In the genomic region with DNA sequence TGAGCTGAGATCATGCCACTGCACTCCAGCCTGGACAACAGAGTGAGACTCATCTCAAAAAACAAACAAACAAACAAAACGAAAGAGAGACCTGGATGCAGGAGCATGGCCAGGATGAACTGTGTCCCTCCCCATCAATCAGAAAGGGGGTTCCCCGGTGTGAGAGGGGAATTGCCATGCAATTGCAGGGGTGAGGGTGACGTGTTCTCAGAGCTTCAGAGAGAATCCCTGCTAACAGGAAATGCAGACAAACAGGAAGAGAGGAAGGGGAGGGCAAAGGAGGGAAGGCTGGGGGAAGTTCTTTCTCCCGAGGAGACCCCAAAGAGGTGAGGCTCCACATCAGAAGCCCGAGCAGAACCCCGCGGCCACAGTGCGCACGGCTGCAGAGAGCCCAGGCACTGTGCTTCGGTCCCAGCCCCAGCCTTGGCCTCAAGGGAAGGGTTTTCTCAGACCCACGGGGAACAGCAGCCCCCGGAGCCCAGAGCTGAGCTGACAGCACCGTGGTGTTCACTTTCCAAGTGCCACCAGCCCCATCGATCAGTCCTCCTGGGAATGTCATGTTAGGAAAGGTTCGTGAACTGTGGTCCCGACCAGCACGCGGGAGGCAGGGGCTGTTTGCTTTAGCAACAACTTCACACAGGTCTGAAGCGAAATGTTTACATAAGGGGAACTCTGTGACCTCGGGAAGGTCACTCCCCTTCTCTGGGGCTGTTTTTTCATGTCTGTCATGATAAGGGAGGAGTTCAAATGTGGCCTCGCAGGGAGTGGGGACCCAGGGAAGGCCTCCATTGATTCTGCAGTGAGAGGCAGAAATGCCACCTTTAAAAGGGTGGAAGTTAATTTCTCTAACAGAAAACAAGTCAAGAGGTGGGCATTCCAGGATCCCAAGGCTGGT, we compare ENCODE assay signal across 1 cellular context.
A peak's percentile ranks its signal among the peaks of the same experiment; 100 is the strongest.
TF ChIP-seq lines count a peak whose summit lies in the region.

No MANE protein-coding gene starts in this region.

TF ChIP-seq in HepG2, 621 proteins besides CTCF, POLR2A, EP300 and RAD21 (continued from another document and continues in another):
- TF ChIP-seq, protein P1, sequence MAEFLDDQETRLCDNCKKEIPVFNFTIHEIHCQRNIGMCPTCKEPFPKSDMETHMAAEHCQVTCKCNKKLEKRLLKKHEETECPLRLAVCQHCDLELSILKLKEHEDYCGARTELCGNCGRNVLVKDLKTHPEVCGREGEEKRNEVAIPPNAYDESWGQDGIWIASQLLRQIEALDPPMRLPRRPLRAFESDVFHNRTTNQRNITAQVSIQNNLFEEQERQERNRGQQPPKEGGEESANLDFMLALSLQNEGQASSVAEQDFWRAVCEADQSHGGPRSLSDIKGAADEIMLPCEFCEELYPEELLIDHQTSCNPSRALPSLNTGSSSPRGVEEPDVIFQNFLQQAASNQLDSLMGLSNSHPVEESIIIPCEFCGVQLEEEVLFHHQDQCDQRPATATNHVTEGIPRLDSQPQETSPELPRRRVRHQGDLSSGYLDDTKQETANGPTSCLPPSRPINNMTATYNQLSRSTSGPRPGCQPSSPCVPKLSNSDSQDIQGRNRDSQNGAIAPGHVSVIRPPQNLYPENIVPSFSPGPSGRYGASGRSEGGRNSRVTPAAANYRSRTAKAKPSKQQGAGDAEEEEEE (CRISPR knock-in tag; IDR thresholded peaks at IDR 0.05; ENCODE audit: borderline replicate concordance), result no peak
- TF ChIP-seq ZNF589 (CRISPR knock-in tag; conservative IDR thresholded peaks at IDR 0.05) (no peak), NR2F1 (CRISPR knock-in tag; IDR thresholded peaks at IDR 0.05) (peak; percentile 100), CBFB (CRISPR knock-in tag; IDR thresholded peaks at IDR 0.05) (peak; percentile 96), ZNF263 (CRISPR knock-in tag; IDR thresholded peaks at IDR 0.05) (peak; percentile 79), ZFP36 (IDR thresholded peaks at IDR 0.05; ENCODE audit: borderline replicate concordance, low read depth, low read length, partially characterized antibody) (peak; percentile 61), EED (CRISPR knock-in tag; IDR thresholded peaks at IDR 0.05) (0 out of 2 replicates have a peak, but pooled peaks have one; percentile 26), ZNF543 (CRISPR knock-in tag; IDR thresholded peaks at IDR 0.05) (peak; percentile 84), FOXA3 (CRISPR knock-in tag; IDR thresholded peaks at IDR 0.05) (peak; percentile 100), SP140L (CRISPR knock-in tag; IDR thresholded peaks at IDR 0.05; ENCODE audit: borderline replicate concordance) (peak; percentile 71; the same call in 1 of the 2 replicates), ZFP36L1 (CRISPR knock-in tag; IDR thresholded peaks at IDR 0.05) (peak; percentile 72; the same call in 1 of the 2 replicates), TBX3 (IDR thresholded peaks at IDR 0.05; ENCODE audit: borderline replicate concordance) (peak; percentile 99), PHB2 (IDR thresholded peaks at IDR 0.05; ENCODE audit: partially characterized antibody) (no peak), ZNF350 (CRISPR knock-in tag; IDR thresholded peaks at IDR 0.05; ENCODE audit: borderline replicate concordance, low read depth) (peak; percentile 95), ZKSCAN1 (IDR thresholded peaks at IDR 0.05; ENCODE audit: low read length) (no peak), ZC3H4 (CRISPR knock-in tag; IDR thresholded peaks at IDR 0.05; ENCODE audit: borderline replicate concordance) (no peak), BHLHE40 (IDR thresholded peaks at IDR 0.05; ENCODE audit: low read length) (peak; percentile 94), ZBTB20 (CRISPR knock-in tag; IDR thresholded peaks at IDR 0.05; ENCODE audit: borderline replicate concordance, low read depth) (peak; percentile 93; the same call in 1 of the 2 replicates), SRF (IDR thresholded peaks at IDR 0.05; ENCODE audit: low read depth, low read length) (no peak), ZNF124 (CRISPR knock-in tag; IDR thresholded peaks at IDR 0.05) (peak; percentile 95; the same call in 1 of the 2 replicates), FLYWCH1 (CRISPR knock-in tag; IDR thresholded peaks at IDR 0.05) (0 out of 2 replicates have a peak, but pooled peaks have one; percentile 40), TEAD2 (CRISPR knock-in tag; IDR thresholded peaks at IDR 0.05) (0 out of 2 replicates have a peak, but pooled peaks have one; percentile 12), STAT5B (CRISPR knock-in tag; IDR thresholded peaks at IDR 0.05) (peak; percentile 65; the same call in 1 of the 2 replicates), ZNF781 (CRISPR knock-in tag; IDR thresholded peaks at IDR 0.05; ENCODE audit: borderline replicate concordance, not compliant biosample characterization) (peak; percentile 83)
- TF ChIP-seq, protein P2, sequence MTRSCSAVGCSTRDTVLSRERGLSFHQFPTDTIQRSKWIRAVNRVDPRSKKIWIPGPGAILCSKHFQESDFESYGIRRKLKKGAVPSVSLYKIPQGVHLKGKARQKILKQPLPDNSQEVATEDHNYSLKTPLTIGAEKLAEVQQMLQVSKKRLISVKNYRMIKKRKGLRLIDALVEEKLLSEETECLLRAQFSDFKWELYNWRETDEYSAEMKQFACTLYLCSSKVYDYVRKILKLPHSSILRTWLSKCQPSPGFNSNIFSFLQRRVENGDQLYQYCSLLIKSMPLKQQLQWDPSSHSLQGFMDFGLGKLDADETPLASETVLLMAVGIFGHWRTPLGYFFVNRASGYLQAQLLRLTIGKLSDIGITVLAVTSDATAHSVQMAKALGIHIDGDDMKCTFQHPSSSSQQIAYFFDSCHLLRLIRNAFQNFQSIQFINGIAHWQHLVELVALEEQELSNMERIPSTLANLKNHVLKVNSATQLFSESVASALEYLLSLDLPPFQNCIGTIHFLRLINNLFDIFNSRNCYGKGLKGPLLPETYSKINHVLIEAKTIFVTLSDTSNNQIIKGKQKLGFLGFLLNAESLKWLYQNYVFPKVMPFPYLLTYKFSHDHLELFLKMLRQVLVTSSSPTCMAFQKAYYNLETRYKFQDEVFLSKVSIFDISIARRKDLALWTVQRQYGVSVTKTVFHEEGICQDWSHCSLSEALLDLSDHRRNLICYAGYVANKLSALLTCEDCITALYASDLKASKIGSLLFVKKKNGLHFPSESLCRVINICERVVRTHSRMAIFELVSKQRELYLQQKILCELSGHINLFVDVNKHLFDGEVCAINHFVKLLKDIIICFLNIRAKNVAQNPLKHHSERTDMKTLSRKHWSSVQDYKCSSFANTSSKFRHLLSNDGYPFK (CRISPR knock-in tag; IDR thresholded peaks at IDR 0.05; ENCODE audit: borderline replicate concordance), result peak; percentile 41; the same call in 1 of the 2 replicates
- TF ChIP-seq, protein P3, sequence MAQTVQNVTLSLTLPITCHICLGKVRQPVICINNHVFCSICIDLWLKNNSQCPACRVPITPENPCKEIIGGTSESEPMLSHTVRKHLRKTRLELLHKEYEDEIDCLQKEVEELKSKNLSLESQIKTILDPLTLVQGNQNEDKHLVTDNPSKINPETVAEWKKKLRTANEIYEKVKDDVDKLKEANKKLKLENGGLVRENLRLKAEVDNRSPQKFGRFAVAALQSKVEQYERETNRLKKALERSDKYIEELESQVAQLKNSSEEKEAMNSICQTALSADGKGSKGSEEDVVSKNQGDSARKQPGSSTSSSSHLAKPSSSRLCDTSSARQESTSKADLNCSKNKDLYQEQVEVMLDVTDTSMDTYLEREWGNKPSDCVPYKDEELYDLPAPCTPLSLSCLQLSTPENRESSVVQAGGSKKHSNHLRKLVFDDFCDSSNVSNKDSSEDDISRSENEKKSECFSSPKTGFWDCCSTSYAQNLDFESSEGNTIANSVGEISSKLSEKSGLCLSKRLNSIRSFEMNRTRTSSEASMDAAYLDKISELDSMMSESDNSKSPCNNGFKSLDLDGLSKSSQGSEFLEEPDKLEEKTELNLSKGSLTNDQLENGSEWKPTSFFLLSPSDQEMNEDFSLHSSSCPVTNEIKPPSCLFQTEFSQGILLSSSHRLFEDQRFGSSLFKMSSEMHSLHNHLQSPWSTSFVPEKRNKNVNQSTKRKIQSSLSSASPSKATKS (CRISPR knock-in tag; IDR thresholded peaks at IDR 0.05), result 0 out of 2 replicates have a peak, but pooled peaks have one; percentile 59
- TF ChIP-seq, protein P4, sequence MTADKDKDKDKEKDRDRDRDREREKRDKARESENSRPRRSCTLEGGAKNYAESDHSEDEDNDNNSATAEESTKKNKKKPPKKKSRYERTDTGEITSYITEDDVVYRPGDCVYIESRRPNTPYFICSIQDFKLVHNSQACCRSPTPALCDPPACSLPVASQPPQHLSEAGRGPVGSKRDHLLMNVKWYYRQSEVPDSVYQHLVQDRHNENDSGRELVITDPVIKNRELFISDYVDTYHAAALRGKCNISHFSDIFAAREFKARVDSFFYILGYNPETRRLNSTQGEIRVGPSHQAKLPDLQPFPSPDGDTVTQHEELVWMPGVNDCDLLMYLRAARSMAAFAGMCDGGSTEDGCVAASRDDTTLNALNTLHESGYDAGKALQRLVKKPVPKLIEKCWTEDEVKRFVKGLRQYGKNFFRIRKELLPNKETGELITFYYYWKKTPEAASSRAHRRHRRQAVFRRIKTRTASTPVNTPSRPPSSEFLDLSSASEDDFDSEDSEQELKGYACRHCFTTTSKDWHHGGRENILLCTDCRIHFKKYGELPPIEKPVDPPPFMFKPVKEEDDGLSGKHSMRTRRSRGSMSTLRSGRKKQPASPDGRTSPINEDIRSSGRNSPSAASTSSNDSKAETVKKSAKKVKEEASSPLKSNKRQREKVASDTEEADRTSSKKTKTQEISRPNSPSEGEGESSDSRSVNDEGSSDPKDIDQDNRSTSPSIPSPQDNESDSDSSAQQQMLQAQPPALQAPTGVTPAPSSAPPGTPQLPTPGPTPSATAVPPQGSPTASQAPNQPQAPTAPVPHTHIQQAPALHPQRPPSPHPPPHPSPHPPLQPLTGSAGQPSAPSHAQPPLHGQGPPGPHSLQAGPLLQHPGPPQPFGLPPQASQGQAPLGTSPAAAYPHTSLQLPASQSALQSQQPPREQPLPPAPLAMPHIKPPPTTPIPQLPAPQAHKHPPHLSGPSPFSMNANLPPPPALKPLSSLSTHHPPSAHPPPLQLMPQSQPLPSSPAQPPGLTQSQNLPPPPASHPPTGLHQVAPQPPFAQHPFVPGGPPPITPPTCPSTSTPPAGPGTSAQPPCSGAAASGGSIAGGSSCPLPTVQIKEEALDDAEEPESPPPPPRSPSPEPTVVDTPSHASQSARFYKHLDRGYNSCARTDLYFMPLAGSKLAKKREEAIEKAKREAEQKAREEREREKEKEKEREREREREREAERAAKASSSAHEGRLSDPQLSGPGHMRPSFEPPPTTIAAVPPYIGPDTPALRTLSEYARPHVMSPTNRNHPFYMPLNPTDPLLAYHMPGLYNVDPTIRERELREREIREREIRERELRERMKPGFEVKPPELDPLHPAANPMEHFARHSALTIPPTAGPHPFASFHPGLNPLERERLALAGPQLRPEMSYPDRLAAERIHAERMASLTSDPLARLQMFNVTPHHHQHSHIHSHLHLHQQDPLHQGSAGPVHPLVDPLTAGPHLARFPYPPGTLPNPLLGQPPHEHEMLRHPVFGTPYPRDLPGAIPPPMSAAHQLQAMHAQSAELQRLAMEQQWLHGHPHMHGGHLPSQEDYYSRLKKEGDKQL (CRISPR knock-in tag; IDR thresholded peaks at IDR 0.05; ENCODE audit: low read depth), result peak; percentile 100
- TF ChIP-seq, protein P5, sequence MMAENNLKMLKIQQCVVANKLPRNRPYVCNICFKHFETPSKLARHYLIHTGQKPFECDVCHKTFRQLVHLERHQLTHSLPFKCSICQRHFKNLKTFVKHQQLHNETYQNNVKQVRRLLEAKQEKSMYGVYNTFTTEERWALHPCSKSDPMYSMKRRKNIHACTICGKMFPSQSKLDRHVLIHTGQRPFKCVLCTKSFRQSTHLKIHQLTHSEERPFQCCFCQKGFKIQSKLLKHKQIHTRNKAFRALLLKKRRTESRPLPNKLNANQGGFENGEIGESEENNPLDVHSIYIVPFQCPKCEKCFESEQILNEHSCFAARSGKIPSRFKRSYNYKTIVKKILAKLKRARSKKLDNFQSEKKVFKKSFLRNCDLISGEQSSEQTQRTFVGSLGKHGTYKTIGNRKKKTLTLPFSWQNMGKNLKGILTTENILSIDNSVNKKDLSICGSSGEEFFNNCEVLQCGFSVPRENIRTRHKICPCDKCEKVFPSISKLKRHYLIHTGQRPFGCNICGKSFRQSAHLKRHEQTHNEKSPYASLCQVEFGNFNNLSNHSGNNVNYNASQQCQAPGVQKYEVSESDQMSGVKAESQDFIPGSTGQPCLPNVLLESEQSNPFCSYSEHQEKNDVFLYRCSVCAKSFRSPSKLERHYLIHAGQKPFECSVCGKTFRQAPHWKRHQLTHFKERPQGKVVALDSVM (CRISPR knock-in tag; IDR thresholded peaks at IDR 0.05), result peak; percentile 78
- TF ChIP-seq, protein P6, sequence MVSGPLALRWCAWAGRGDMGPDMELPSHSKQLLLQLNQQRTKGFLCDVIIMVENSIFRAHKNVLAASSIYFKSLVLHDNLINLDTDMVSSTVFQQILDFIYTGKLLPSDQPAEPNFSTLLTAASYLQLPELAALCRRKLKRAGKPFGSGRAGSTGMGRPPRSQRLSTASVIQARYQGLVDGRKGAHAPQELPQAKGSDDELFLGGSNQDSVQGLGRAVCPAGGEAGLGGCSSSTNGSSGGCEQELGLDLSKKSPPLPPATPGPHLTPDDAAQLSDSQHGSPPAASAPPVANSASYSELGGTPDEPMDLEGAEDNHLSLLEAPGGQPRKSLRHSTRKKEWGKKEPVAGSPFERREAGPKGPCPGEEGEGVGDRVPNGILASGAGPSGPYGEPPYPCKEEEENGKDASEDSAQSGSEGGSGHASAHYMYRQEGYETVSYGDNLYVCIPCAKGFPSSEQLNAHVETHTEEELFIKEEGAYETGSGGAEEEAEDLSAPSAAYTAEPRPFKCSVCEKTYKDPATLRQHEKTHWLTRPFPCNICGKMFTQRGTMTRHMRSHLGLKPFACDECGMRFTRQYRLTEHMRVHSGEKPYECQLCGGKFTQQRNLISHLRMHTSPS (CRISPR knock-in tag; IDR thresholded peaks at IDR 0.05; ENCODE audit: low read depth), result no peak
- TF ChIP-seq, protein P7, sequence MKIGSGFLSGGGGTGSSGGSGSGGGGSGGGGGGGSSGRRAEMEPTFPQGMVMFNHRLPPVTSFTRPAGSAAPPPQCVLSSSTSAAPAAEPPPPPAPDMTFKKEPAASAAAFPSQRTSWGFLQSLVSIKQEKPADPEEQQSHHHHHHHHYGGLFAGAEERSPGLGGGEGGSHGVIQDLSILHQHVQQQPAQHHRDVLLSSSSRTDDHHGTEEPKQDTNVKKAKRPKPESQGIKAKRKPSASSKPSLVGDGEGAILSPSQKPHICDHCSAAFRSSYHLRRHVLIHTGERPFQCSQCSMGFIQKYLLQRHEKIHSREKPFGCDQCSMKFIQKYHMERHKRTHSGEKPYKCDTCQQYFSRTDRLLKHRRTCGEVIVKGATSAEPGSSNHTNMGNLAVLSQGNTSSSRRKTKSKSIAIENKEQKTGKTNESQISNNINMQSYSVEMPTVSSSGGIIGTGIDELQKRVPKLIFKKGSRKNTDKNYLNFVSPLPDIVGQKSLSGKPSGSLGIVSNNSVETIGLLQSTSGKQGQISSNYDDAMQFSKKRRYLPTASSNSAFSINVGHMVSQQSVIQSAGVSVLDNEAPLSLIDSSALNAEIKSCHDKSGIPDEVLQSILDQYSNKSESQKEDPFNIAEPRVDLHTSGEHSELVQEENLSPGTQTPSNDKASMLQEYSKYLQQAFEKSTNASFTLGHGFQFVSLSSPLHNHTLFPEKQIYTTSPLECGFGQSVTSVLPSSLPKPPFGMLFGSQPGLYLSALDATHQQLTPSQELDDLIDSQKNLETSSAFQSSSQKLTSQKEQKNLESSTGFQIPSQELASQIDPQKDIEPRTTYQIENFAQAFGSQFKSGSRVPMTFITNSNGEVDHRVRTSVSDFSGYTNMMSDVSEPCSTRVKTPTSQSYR (CRISPR knock-in tag; IDR thresholded peaks at IDR 0.05; ENCODE audit: borderline replicate concordance), result peak; percentile 89
- TF ChIP-seq, protein P8, sequence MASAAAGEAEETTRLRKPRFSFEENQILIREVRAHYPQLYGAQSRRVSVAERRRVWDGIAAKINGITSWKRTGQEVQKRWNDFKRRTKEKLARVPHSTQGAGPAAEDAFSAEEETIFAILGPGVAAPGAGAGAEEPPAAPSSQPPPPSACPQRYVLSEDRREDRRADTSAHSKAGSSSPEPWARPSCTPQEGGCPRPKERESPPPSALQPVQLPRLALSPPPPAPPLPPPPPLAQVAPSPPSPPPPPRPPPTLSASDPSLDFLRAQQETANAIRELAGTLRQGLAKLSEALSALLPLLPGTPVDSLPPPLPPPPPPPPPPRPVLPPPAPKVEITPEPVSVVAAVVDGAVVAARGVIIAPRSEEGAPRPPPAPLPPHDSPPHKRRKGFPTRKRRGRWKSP (CRISPR knock-in tag; IDR thresholded peaks at IDR 0.05), result peak; percentile 88; the same call in 1 of the 2 replicates
